8 cellular contexts compared by ENCODE assay signal in genomic region chr4:119300072-119300387, GRCh38. TPM values are rescaled to one million over a fixed set of nuclear protein-coding genes. Genes with fewer than 3 reads are reported as not detected.
DNase-seq lines count a peak whose midpoint lies in the region; ATAC-seq and TF ChIP-seq lines count a peak whose summit lies in the region.

No MANE protein-coding gene starts in this region.

- H3K27me3 Mint-ChIP-seq in activated naive CD4-positive, alpha-beta T cell treated with anti-CD3 and anti-CD28 coated beads, Interleukin-2, amount 10 ng/mL, durations not matched to agents 7 days and 5 days: no peaks in the 10 kb centered on the region

- peak overlapping the region; percentile 62 for H3K4me3 ChIP-seq in A673 (ENCODE audit: low read depth, low read length, poor library complexity, severe bottlenecking)
- H3K4me3 ChIP-seq in rectal smooth muscle tissue (ENCODE audit: low read length): peak overlapping the region; percentile 94

- peak overlapping the region; percentile 98 for H3K27ac Mint-ChIP-seq in activated naive CD4-positive, alpha-beta T cell treated with anti-CD3 and anti-CD28 coated beads, Interleukin-2, amount 10 ng/mL, durations not matched to agents 7 days and 5 days

- H3K4me1 Mint-ChIP-seq in activated naive CD4-positive, alpha-beta T cell treated with anti-CD3 and anti-CD28 coated beads, Interleukin-2, amount 10 ng/mL, durations not matched to agents 7 days and 5 days: peaks cover 38% of the 10 kb centered on the region

- CTCF ChIA-PET in A673 (lab: Charles Lee): interaction anchor here (0.7 kb wide), 1 partner anchor 259 kb away, joined by 3 read pairs; no protein-coding TSS in a partner anchor
- CTCF ChIA-PET in activated naive CD4-positive, alpha-beta T cell treated with anti-CD3 and anti-CD28 coated beads, Interleukin-2, amount 10 ng/mL, durations not matched to agents 7 days and 5 days (lab: Charles Lee): interaction anchor here (0.9 to 1.9 kb wide), 5 partner anchors 87 to 771 kb away, joined by 3 to 9 read pairs (median 5); partner anchors contain the start of gene USP53

- peaks cover 15% of the 10 kb centered on the region for H3K36me3 ChIP-seq in A673 (ENCODE audit: insufficient read depth, low read length, poor library complexity, severe bottlenecking)
- H3K36me3 ChIP-seq in rectal smooth muscle tissue (ENCODE audit: control insufficient read depth, insufficient read depth, low read length): no peaks in the 10 kb centered on the region

- ATAC-seq in GM19397 (IDR thresholded peaks at IDR 0.05; ENCODE audit: unreplicated experiment) (peak; percentile 16), HG03460 (IDR thresholded peaks at IDR 0.05; ENCODE audit: unreplicated experiment) (peak; percentile 21)

- TF ChIP-seq CTCF in A673 (conservative IDR thresholded peaks at IDR 0.05; ENCODE audit: low read depth, low read length): no peak

- H3K9me3 ChIP-seq in A673 (ENCODE audit: low read depth, low read length, poor library complexity, severe bottlenecking): no peaks in the 10 kb centered on the region

- H3K27ac ChIP-seq in A673 (ENCODE audit: low read depth, low read length, poor library complexity, severe bottlenecking) (peak overlapping the region; percentile 51), rectal smooth muscle tissue (ENCODE audit: low read depth, low read length) (peak overlapping the region; percentile 91)

- BruUV-seq in A673 (replicated peaks; lab: Mats Ljungman, UMichigan): no TSS peak

- DNase-seq in A673 (ENCODE audit: low spot score) (no peak), cardiac septum (ENCODE audit: low spot score) (peak; percentile 76), NCI-H1048 (lab: John Stamatoyannopoulos, UW) (no peak), NCI-H2029 treated with DMSO at 0.1 percent for 48 hours (lab: John Stamatoyannopoulos, UW) (no peak)
- peak; percentile 53 for DNase-seq in activated naive CD4-positive, alpha-beta T cell treated with anti-CD3 and anti-CD28 coated beads, Interleukin-2, amount 10 ng/mL, durations not matched to agents 7 days and 5 days

- no peaks in the 10 kb centered on the region for H3K9me3 Mint-ChIP-seq in activated naive CD4-positive, alpha-beta T cell treated with anti-CD3 and anti-CD28 coated beads, Interleukin-2, amount 10 ng/mL, durations not matched to agents 7 days and 5 days

- H3K4me3 Mint-ChIP-seq in activated naive CD4-positive, alpha-beta T cell treated with anti-CD3 and anti-CD28 coated beads, Interleukin-2, amount 10 ng/mL, durations not matched to agents 7 days and 5 days: peak overlapping the region; percentile 85

- POLR2A ChIA-PET in A673 (lab: Charles Lee; ENCODE audit: low non-redundant PET): no interaction called here

- H3K36me3 Mint-ChIP-seq in activated naive CD4-positive, alpha-beta T cell treated with anti-CD3 and anti-CD28 coated beads, Interleukin-2, amount 10 ng/mL, durations not matched to agents 7 days and 5 days: peaks cover 36% of the 10 kb centered on the region

- intact Hi-C loops in A673 (cut with micrococcal nuclease; ENCODE audit: unreplicated experiment) (no loop called here), cardiac septum (cut with DNase I) (no loop called here)

- peaks cover 10% of the 10 kb centered on the region for H3K4me1 ChIP-seq in A673 (ENCODE audit: insufficient read depth, low read length, poor library complexity, severe bottlenecking)
- H3K4me1 ChIP-seq in rectal smooth muscle tissue (ENCODE audit: control insufficient read depth, insufficient read depth, low read length): peaks cover 15% of the 10 kb centered on the region

- peak overlapping the region; percentile 73 for H3K9ac ChIP-seq in rectal smooth muscle tissue (ENCODE audit: low read length)

- H3K27me3 ChIP-seq in A673 (replicated peaks; ENCODE audit: insufficient read depth, low read depth, low read length, poor library complexity): no peaks in the 10 kb centered on the region
- H3K27me3 ChIP-seq in rectal smooth muscle tissue (ENCODE audit: control insufficient read depth, insufficient read depth, low read length): no peaks in the 10 kb centered on the region

RNA-seq across cellular contexts. Expression of gene FABP2, which starts 21.9 kb away (rescaled TPM):
- not detected in 2 replicates for total RNA-seq in A673 (2021)
- 0.57 TPM for total RNA-seq in cardiac septum

Comparison
In these comparisons a context has a peak if more than half of its experiments do, and no peak if none do; other contexts are left out.
1. DNase-seq: peak in activated naive CD4-positive, alpha-beta T cell treated with anti-CD3 and anti-CD28 coated beads, Interleukin-2, amount 10 ng/mL, durations not matched to agents 7 days and 5 days (single experiment) and cardiac septum (single experiment); none in A673 (single experiment), NCI-H1048 (single experiment) and NCI-H2029 treated with DMSO at 0.1 percent for 48 hours (single experiment).